In genomic region chr9:125632321-125633115, GRCh38 we compare ENCODE assay signal across 8 cellular contexts.
A peak's percentile ranks its signal among the peaks of the same experiment; 100 is the strongest.
DNase-seq lines count a peak whose midpoint lies in the region; ATAC-seq and TF ChIP-seq lines count a peak whose summit lies in the region.

No MANE protein-coding gene starts in this region.

- TF ChIP-seq POLR2A in GM18526 (IDR thresholded peaks at IDR 0.05; ENCODE audit: extremely low read depth, insufficient read length), result peak; percentile 5

- 0 out of 2 replicates have a peak, but pooled peaks cover 3% of the 10 kb centered on the region for H3K36me3 ChIP-seq in BLaER1

- H3K4me2 ChIP-seq in BLaER1, result peak overlapping the region; percentile 61

- H3K9me3 ChIP-seq in BLaER1, result no peaks in the 10 kb centered on the region

- peaks cover 0 to 6% (median 0%) of the 10 kb centered on the region in 3 donors for H3K36me3 Mint-ChIP-seq in naive thymus-derived CD8-positive, alpha-beta T cell

- no peaks in the 10 kb centered on the region for H3K27me3 ChIP-seq in BLaER1

- peaks cover 45% of the 10 kb centered on the region for H3K4me1 ChIP-seq in BLaER1

- no peak overlapping the region for H3K9ac ChIP-seq in BLaER1

- peak; percentile 54 for ATAC-seq in HG02884 (IDR thresholded peaks at IDR 0.05; ENCODE audit: unreplicated experiment)
- ATAC-seq in naive thymus-derived CD8-positive, alpha-beta T cell, result peak in 1 of 2 donors; percentile 30

- peak; percentile 41 to 68 for DNase-seq in NCI-H187 (lab: John Stamatoyannopoulos, UW)
- peak; percentile 60 for DNase-seq in activated CD8-positive, alpha-beta memory T cell treated with anti-CD3 and anti-CD28 coated beads, Interleukin-2, amount 50 U/mL, for 48 hours
- DNase-seq in naive thymus-derived CD8-positive, alpha-beta T cell, result no peak
- no peak for DNase-seq in NCI-H2171 treated with DMSO at 0.1 percent for 48 hours (lab: John Stamatoyannopoulos, UW)
- no peak for DNase-seq in 8988T

- peak overlapping the region in 3 of 10 donors; percentile 5 to 47 (median 5) for H3K27ac Mint-ChIP-seq in naive thymus-derived CD8-positive, alpha-beta T cell

- peaks cover 44% of the 10 kb centered on the region for H4K20me1 ChIP-seq in BLaER1

- POLR2A ChIA-PET in naive thymus-derived CD8-positive, alpha-beta T cell (lab: Charles Lee), result interaction anchor here (0.6 kb wide), 1 partner anchor 250 kb away, joined by 3 read pairs; no protein-coding TSS in a partner anchor

- H3K27ac ChIP-seq in BLaER1, result no peak overlapping the region; the same call in 1 of the 2 replicates

- no peaks in the 10 kb centered on the region for H3K27me3 Mint-ChIP-seq in naive thymus-derived CD8-positive, alpha-beta T cell

- H3K4me1 Mint-ChIP-seq in naive thymus-derived CD8-positive, alpha-beta T cell, result peaks cover 44 to 92% (median 73%) of the 10 kb centered on the region in 4 donors

- H3K4me3 Mint-ChIP-seq in naive thymus-derived CD8-positive, alpha-beta T cell, result peak overlapping the region in 6 of 10 donors; percentile 1 to 45 (median 6)

- H3K4me3 ChIP-seq in BLaER1, result no peak overlapping the region

- no peaks in the 10 kb centered on the region for H3K9me3 Mint-ChIP-seq in naive thymus-derived CD8-positive, alpha-beta T cell

Comparison
In these comparisons a context has a peak if more than half of its experiments do, and no peak if none do; other contexts are left out.
1. DNase-seq: peak in NCI-H187 (2 of 2) and activated CD8-positive, alpha-beta memory T cell treated with anti-CD3 and anti-CD28 coated beads, Interleukin-2, amount 50 U/mL, for 48 hours (single experiment); none in naive thymus-derived CD8-positive, alpha-beta T cell (0 of 10), NCI-H2171 treated with DMSO at 0.1 percent for 48 hours (single experiment) and 8988T (single experiment).